Comparison of ENCODE assay signal across 8 cellular contexts in genomic region chr7:100271716-100272537, GRCh38. TPM values are rescaled to one million over a fixed set of nuclear protein-coding genes. Genes with fewer than 3 reads are reported as not detected.
DNase-seq lines count a peak whose midpoint lies in the region; ATAC-seq, FAIRE-seq and TF ChIP-seq lines count a peak whose summit lies in the region.

No MANE protein-coding gene starts in this region.

- H3K4me1 ChIP-seq in BLaER1 (peaks cover 13% of the 10 kb centered on the region; the same call in 1 of the 2 replicates), left lung (peaks cover 3 to 16% of the 10 kb centered on the region in 2 donors)

- H3K9me3 ChIP-seq in BLaER1 (no peaks in the 10 kb centered on the region), left lung (no peaks in the 10 kb centered on the region)

- peak overlapping the region; percentile 78 for H3K27ac Mint-ChIP-seq in activated CD4-positive, alpha-beta T cell treated with anti-CD3 and anti-CD28 coated beads, Interleukin-2, amount 10 ng/mL, durations not matched to agents 7 days and 5 days

- POLR2A ChIA-PET in activated CD4-positive, alpha-beta T cell treated with anti-CD3 and anti-CD28 coated beads, Interleukin-2, amount 10 ng/mL, durations not matched to agents 7 days and 5 days (lab: Charles Lee) = no interaction called here

- H3K4me2 ChIP-seq in BLaER1 = peak overlapping the region; percentile 72

- H3K36me3 ChIP-seq in BLaER1 = 0 out of 2 replicates have a peak, but pooled peaks cover 5% of the 10 kb centered on the region
- no peaks in the 10 kb centered on the region for H3K36me3 ChIP-seq in left lung

- H3K4me3 Mint-ChIP-seq in activated CD4-positive, alpha-beta T cell treated with anti-CD3 and anti-CD28 coated beads, Interleukin-2, amount 10 ng/mL, durations not matched to agents 7 days and 5 days = peak overlapping the region; percentile 73

- no peaks in the 10 kb centered on the region for H3K9me3 Mint-ChIP-seq in activated CD4-positive, alpha-beta T cell treated with anti-CD3 and anti-CD28 coated beads, Interleukin-2, amount 10 ng/mL, durations not matched to agents 7 days and 5 days

- ATAC-seq in HG03442 (IDR thresholded peaks at IDR 0.05; ENCODE audit: unreplicated experiment) (peak; percentile 90), left lung (peak; percentile 94)

- FAIRE-seq in GM19239 (lab: Jason Lieb, UNC) = peak; percentile 60

- peaks cover 3% of the 10 kb centered on the region for H3K27me3 Mint-ChIP-seq in activated CD4-positive, alpha-beta T cell treated with anti-CD3 and anti-CD28 coated beads, Interleukin-2, amount 10 ng/mL, durations not matched to agents 7 days and 5 days

- H3K4me3 ChIP-seq in BLaER1 (peak overlapping the region; percentile 82), left lung (peak overlapping the region; percentile 50 to 62)

- peak overlapping the region; percentile 77 for H3K27ac ChIP-seq in BLaER1
- peak overlapping the region in 1 of 2 donors; percentile 79 for H3K27ac ChIP-seq in left lung

- peaks cover 19% of the 10 kb centered on the region for H3K4me1 Mint-ChIP-seq in activated CD4-positive, alpha-beta T cell treated with anti-CD3 and anti-CD28 coated beads, Interleukin-2, amount 10 ng/mL, durations not matched to agents 7 days and 5 days

- peaks cover 39% of the 10 kb centered on the region for H4K20me1 ChIP-seq in BLaER1

- H3K27me3 ChIP-seq in BLaER1 = no peaks in the 10 kb centered on the region
- H3K27me3 ChIP-seq in left lung = no peaks in the 10 kb centered on the region

- peak; percentile 12 to 50 for TF ChIP-seq CTCF in left lung (IDR thresholded peaks at IDR 0.05)

- intact Hi-C loops in left lung (cut with DNase I) = no loop called here

- DNase-seq in GM19239 (ENCODE audit: insufficient read length, low spot score) = peak; percentile 90
- peak; percentile 85 to 94 for DNase-seq in NCI-H524 (lab: John Stamatoyannopoulos, UW)
- peak; percentile 99 for DNase-seq in activated CD4-positive, alpha-beta T cell treated with anti-CD3 and anti-CD28 coated beads, Interleukin-2, amount 10 ng/mL, durations not matched to agents 7 days and 5 days
- peak; percentile 92 for DNase-seq in dedifferentiated amniotic fluid mesenchymal stem cell (ENCODE audit: extremely low spot score)
- peak; percentile 98 to 100 for DNase-seq in left lung
- peak; percentile 97 for DNase-seq in stimulated activated CD4-positive, alpha-beta T cell treated with anti-CD3 and anti-CD28 coated beads, Interleukin-2, amount 100 ng/mL, for 4 hours (ENCODE audit: low read depth)

- peak overlapping the region; percentile 77 for H3K9ac ChIP-seq in BLaER1

- no peaks in the 10 kb centered on the region for H3K36me3 Mint-ChIP-seq in activated CD4-positive, alpha-beta T cell treated with anti-CD3 and anti-CD28 coated beads, Interleukin-2, amount 10 ng/mL, durations not matched to agents 7 days and 5 days (ENCODE audit: low read depth)

- CTCF ChIA-PET in activated CD4-positive, alpha-beta T cell treated with anti-CD3 and anti-CD28 coated beads, Interleukin-2, amount 10 ng/mL, durations not matched to agents 7 days and 5 days (lab: Charles Lee) = interaction anchor here (0.6 to 2.0 kb wide), 4 partner anchors 9 to 139 kb away, joined by 3 to 7 read pairs (median 3); no protein-coding TSS in a partner anchor

RNA-seq across cellular contexts. Expression of gene SPDYE3, which starts 35.6 kb away (rescaled TPM):
- total RNA-seq in activated CD4-positive, alpha-beta T cell treated with anti-CD3 and anti-CD28 coated beads, Interleukin-2, amount 10 ng/mL, durations not matched to agents 7 days and 5 days = not detected
- total RNA-seq in left lung = not detected

RNA-seq across cellular contexts. Expression of gene PVRIG, which starts 52.2 kb away (rescaled TPM):
- total RNA-seq in activated CD4-positive, alpha-beta T cell treated with anti-CD3 and anti-CD28 coated beads, Interleukin-2, amount 10 ng/mL, durations not matched to agents 7 days and 5 days = 10 to 100 TPM; 61.2 to 66.6 TPM
- total RNA-seq in left lung = under 1 TPM; 0.41 to 0.42 TPM

Comparison
In these comparisons a context has a peak if more than half of its experiments do, and no peak if none do; other contexts are left out.
1. RNA of gene PVRIG, which starts 52.2 kb away (total RNA-seq): 61.2 to 66.6 TPM in activated CD4-positive, alpha-beta T cell treated with anti-CD3 and anti-CD28 coated beads, Interleukin-2, amount 10 ng/mL, durations not matched to agents 7 days and 5 days; 0.41 to 0.42 TPM in left lung; every median in the first group is over 10 times any median in the second.
2. Peak in every context shown above with its lines, with median percentiles within 50 percentile points of each other: DNase-seq.